8 cellular contexts compared by ENCODE assay signal in genomic region chr17:58335779-58336455, GRCh38. TPM values are rescaled to one million over a fixed set of nuclear protein-coding genes. Genes with fewer than 3 reads are reported as not detected.
DNase-seq lines count a peak whose midpoint lies in the region; ATAC-seq and TF ChIP-seq lines count a peak whose summit lies in the region.

No MANE protein-coding gene starts in this region.

- no peak for DNase-seq in cardiac muscle cell (ENCODE audit: low read depth in 1 of 2, low spot score in 1 of 2)
- DNase-seq in right atrium auricular region (ENCODE audit: low spot score) = no peak
- DNase-seq in T-helper 2 cell = peak in 3 of 5 experiments; percentile 64 to 98 (median 79)
- no peak for DNase-seq in colonic mucosa
- DNase-seq in sigmoid colon = peak; percentile 58
- no peak for DNase-seq in DMS79 (lab: John Stamatoyannopoulos, UW)
- DNase-seq in iPS-NIHi11 (ENCODE audit: low spot score) = no peak

- 38 to 69% methylated on average over 4 of the region's 4 CpGs for WGBS in sigmoid colon, 2 donors

- peak in 1 of 2 donors; percentile 20 for TF ChIP-seq POLR2A in sigmoid colon (IDR thresholded peaks at IDR 0.05)

- no peaks in the 10 kb centered on the region for H3K9me3 ChIP-seq in cardiac muscle cell (ENCODE audit: low read depth)
- H3K9me3 ChIP-seq in right atrium auricular region = no peaks in the 10 kb centered on the region
- H3K9me3 ChIP-seq in colonic mucosa = no peaks in the 10 kb centered on the region
- no peaks in the 10 kb centered on the region for H3K9me3 ChIP-seq in sigmoid colon

- H3K27me3 ChIP-seq in cardiac muscle cell = no peaks in the 10 kb centered on the region
- H3K27me3 ChIP-seq in right atrium auricular region = no peaks in the 10 kb centered on the region
- H3K27me3 ChIP-seq in colonic mucosa = no peaks in the 10 kb centered on the region
- peaks cover 0 to 32% (median 0%) of the 10 kb centered on the region in 3 donors for H3K27me3 ChIP-seq in sigmoid colon

- no peak overlapping the region for H3K4me3 ChIP-seq in cardiac muscle cell
- H3K4me3 ChIP-seq in right atrium auricular region = no peak overlapping the region
- H3K4me3 ChIP-seq in colonic mucosa = no peak overlapping the region
- no peak overlapping the region for H3K4me3 ChIP-seq in sigmoid colon

- H3K36me3 ChIP-seq in cardiac muscle cell (no peaks in the 10 kb centered on the region), right atrium auricular region (no peaks in the 10 kb centered on the region), colonic mucosa (no peaks in the 10 kb centered on the region), sigmoid colon (no peaks in the 10 kb centered on the region)

- no peak for ATAC-seq in HG03280 (IDR thresholded peaks at IDR 0.05; ENCODE audit: unreplicated experiment)

- no peak for TF ChIP-seq EP300 in sigmoid colon (IDR thresholded peaks at IDR 0.05)

- no peak for TF ChIP-seq CTCF in cardiac muscle cell (IDR thresholded peaks at IDR 0.05; ENCODE audit: low read depth, low read length)
- TF ChIP-seq CTCF in right atrium auricular region (IDR thresholded peaks at IDR 0.05) = no peak
- no peak for TF ChIP-seq CTCF in colonic mucosa (IDR thresholded peaks at IDR 0.05)
- no peak for TF ChIP-seq CTCF in sigmoid colon (IDR thresholded peaks at IDR 0.05)

- H3K27ac ChIP-seq in cardiac muscle cell (peak overlapping the region; percentile 98), right atrium auricular region (peak overlapping the region in 1 of 2 donors; percentile 68), colonic mucosa (peak overlapping the region; percentile 88), sigmoid colon (peak overlapping the region; percentile 22 to 88 (median 78))

- intact Hi-C loops in colonic mucosa (cut with DNase I) = no loop called here
- intact Hi-C loops in sigmoid colon (cut with DNase I) = no loop called here

- H3K4me1 ChIP-seq in cardiac muscle cell (ENCODE audit: low read depth) (peaks cover 24% of the 10 kb centered on the region), right atrium auricular region (peaks cover 0 to 20% of the 10 kb centered on the region in 2 donors), colonic mucosa (no peaks in the 10 kb centered on the region), sigmoid colon (peaks cover 0 to 38% (median 30%) of the 10 kb centered on the region in 4 donors)

- H3K9ac ChIP-seq in colonic mucosa (ENCODE audit: low read depth in 2 of 2, low read length in 2 of 2) = peak overlapping the region; percentile 54 to 65

RNA-seq across cellular contexts. Expression of gene TSPOAP1, which starts 7.3 kb away (rescaled TPM):
- total RNA-seq in cardiac muscle cell (45.1 and 92.1 TPM in 2 replicates), right atrium auricular region (1 to 10 TPM; 6.1 to 8.5 TPM), colonic mucosa (1 to 10 TPM; 3.7 to 5.4 TPM), sigmoid colon (10 to 100 TPM; 12.5 to 28.4 (median 17.0) TPM)
- polyA plus RNA-seq in cardiac muscle cell (77.5 and 85.3 TPM in 2 replicates), sigmoid colon (1 to 10 TPM in 2 of 3 donors, under 1 TPM in 1; 0.69 to 7.2 (median 3.6) TPM)

RNA-seq across cellular contexts. Expression of gene SUPT4H1, which starts 16.1 kb away (rescaled TPM):
- total RNA-seq in cardiac muscle cell = 94.6 and 152 TPM in 2 replicates
- polyA plus RNA-seq in cardiac muscle cell = 97.9 and 102 TPM in 2 replicates
- total RNA-seq in right atrium auricular region = 10 to 100 TPM; 50.0 to 51.4 TPM
- total RNA-seq in colonic mucosa = 10 to 100 TPM; 68.7 to 75.3 TPM
- total RNA-seq in sigmoid colon = 10 to 100 TPM; 50.5 to 65.3 (median 57.4) TPM
- polyA plus RNA-seq in sigmoid colon = 100 to 1,000 TPM in 1 of 3 donors, 10 to 100 TPM in 2; 90.1 to 114 (median 99.3) TPM

RNA-seq across cellular contexts. Expression of gene MPO, which starts 55.2 kb away (rescaled TPM):
- total RNA-seq in cardiac muscle cell (not detected in 2 replicates), right atrium auricular region (under 1 TPM; 0.12 to 0.30 TPM), colonic mucosa (not detected), sigmoid colon (under 1 TPM in 1 of 4 donors, not detected in 3; 0.36 TPM)
- polyA plus RNA-seq in cardiac muscle cell (not detected in 2 replicates), sigmoid colon (under 1 TPM in 1 of 3 donors, not detected in 2; 0.44 TPM)

Comparison
In these comparisons a context has a peak if more than half of its experiments do, and no peak if none do; other contexts are left out.
1. DNase-seq: peak in T-helper 2 cell (3 of 5) and sigmoid colon (single experiment); none in cardiac muscle cell (0 of 2), right atrium auricular region (single experiment), colonic mucosa (single experiment), DMS79 (single experiment) and iPS-NIHi11 (single experiment).